Comparison of ENCODE assay signal across 8 cellular contexts in genomic region chr7:100089458-100090201, GRCh38. TPM values are rescaled to one million over a fixed set of nuclear protein-coding genes. Genes with fewer than 3 reads are reported as not detected.
A peak's percentile ranks its signal among the peaks of the same experiment; 100 is the strongest.
DNase-seq lines count a peak whose midpoint lies in the region; ATAC-seq and TF ChIP-seq lines count a peak whose summit lies in the region.

No MANE protein-coding gene starts in this region.

- H3K9me3 ChIP-seq in tibial artery = no peaks in the 10 kb centered on the region

- H3K27ac Mint-ChIP-seq in activated CD4-positive, alpha-beta T cell treated with anti-CD3 and anti-CD28 coated beads, Interleukin-2, amount 10 ng/mL, durations not matched to agents 7 days and 5 days = peak overlapping the region; percentile 89
- peak overlapping the region; percentile 92 for H3K27ac Mint-ChIP-seq in activated naive CD8-positive, alpha-beta T cell treated with anti-CD3 and anti-CD28 coated beads, Interleukin-2, amount 10 ng/mL, durations not matched to agents 7 days and 5 days

- peaks cover 45% of the 10 kb centered on the region for H3K4me1 Mint-ChIP-seq in activated CD4-positive, alpha-beta T cell treated with anti-CD3 and anti-CD28 coated beads, Interleukin-2, amount 10 ng/mL, durations not matched to agents 7 days and 5 days
- H3K4me1 Mint-ChIP-seq in activated naive CD8-positive, alpha-beta T cell treated with anti-CD3 and anti-CD28 coated beads, Interleukin-2, amount 10 ng/mL, durations not matched to agents 7 days and 5 days = peaks cover 18% of the 10 kb centered on the region

- ATAC-seq in activated naive CD8-positive, alpha-beta T cell treated with anti-CD3 and anti-CD28 coated beads, Interleukin-2, amount 10 ng/mL, durations not matched to agents 7 days and 5 days (ENCODE audit: low read depth) = no peak
- no peak for ATAC-seq in GM18909 (IDR thresholded peaks at IDR 0.05; ENCODE audit: poor library complexity, unreplicated experiment)
- ATAC-seq in HG02571 (IDR thresholded peaks at IDR 0.05; ENCODE audit: unreplicated experiment) = no peak

- CTCF ChIA-PET in activated CD4-positive, alpha-beta T cell treated with anti-CD3 and anti-CD28 coated beads, Interleukin-2, amount 10 ng/mL, durations not matched to agents 7 days and 5 days (lab: Charles Lee) = interaction anchor here (0.6 to 1.4 kb wide), 4 partner anchors 9 to 44 kb away, joined by 3 to 4 read pairs (median 4); partner anchors contain the start of gene MCM7

- intact Hi-C loops in tibial artery (cut with DNase I; ENCODE audit: low total_unique reads) = loop anchor here (10.0 kb wide), 1 partner anchor 75 kb away; the partner anchor contains the start of gene ZKSCAN1

- H3K27ac ChIP-seq in tibial artery = peak overlapping the region; percentile 84 to 90

- H3K9me3 Mint-ChIP-seq in activated CD4-positive, alpha-beta T cell treated with anti-CD3 and anti-CD28 coated beads, Interleukin-2, amount 10 ng/mL, durations not matched to agents 7 days and 5 days = no peaks in the 10 kb centered on the region
- no peaks in the 10 kb centered on the region for H3K9me3 Mint-ChIP-seq in activated naive CD8-positive, alpha-beta T cell treated with anti-CD3 and anti-CD28 coated beads, Interleukin-2, amount 10 ng/mL, durations not matched to agents 7 days and 5 days

- peak overlapping the region; percentile 80 to 84 for H3K4me3 ChIP-seq in tibial artery

- POLR2A ChIA-PET in activated CD4-positive, alpha-beta T cell treated with anti-CD3 and anti-CD28 coated beads, Interleukin-2, amount 10 ng/mL, durations not matched to agents 7 days and 5 days (lab: Charles Lee) = interaction anchor here (1.5 kb wide), 1 partner anchor 10 kb away, joined by 4 read pairs; no protein-coding TSS in a partner anchor
- POLR2A ChIA-PET in activated naive CD8-positive, alpha-beta T cell treated with anti-CD3 and anti-CD28 coated beads, Interleukin-2, amount 10 ng/mL, durations not matched to agents 7 days and 5 days (lab: Charles Lee) = interaction anchor here (0.7 to 3.7 kb wide), 8 partner anchors 8 to 340 kb away, joined by 3 to 57 read pairs (median 4); partner anchors contain the start of genes AP4M1, MCM7, MEPCE and ZCWPW1

- TF ChIP-seq CTCF in tibial artery (IDR thresholded peaks at IDR 0.05) = no peak

- DNase-seq in activated CD4-positive, alpha-beta T cell treated with anti-CD3 and anti-CD28 coated beads, Interleukin-2, amount 10 ng/mL, durations not matched to agents 7 days and 5 days = no peak
- no peak for DNase-seq in activated CD4-positive, alpha-beta T cell treated with anti-CD3 and anti-CD28 coated beads for 48 hours
- no peak for DNase-seq in activated naive CD8-positive, alpha-beta T cell treated with anti-CD3 and anti-CD28 coated beads, Interleukin-2, amount 10 ng/mL, durations not matched to agents 7 days and 5 days
- DNase-seq in kidney tubule cell (ENCODE audit: low spot score) (peak; percentile 43), tibial artery (no peak)
- no peak for DNase-seq in activated CD8-positive, alpha-beta memory T cell treated with anti-CD3 and anti-CD28 coated beads for 24 hours

- H3K27me3 ChIP-seq in tibial artery = no peaks in the 10 kb centered on the region

- peak overlapping the region; percentile 89 for H3K4me3 Mint-ChIP-seq in activated CD4-positive, alpha-beta T cell treated with anti-CD3 and anti-CD28 coated beads, Interleukin-2, amount 10 ng/mL, durations not matched to agents 7 days and 5 days
- peak overlapping the region; percentile 89 for H3K4me3 Mint-ChIP-seq in activated naive CD8-positive, alpha-beta T cell treated with anti-CD3 and anti-CD28 coated beads, Interleukin-2, amount 10 ng/mL, durations not matched to agents 7 days and 5 days

- H3K36me3 ChIP-seq in tibial artery = peaks cover 40 to 47% (median 44%) of the 10 kb centered on the region in 3 donors

- peaks cover 0 to 25% (median 12%) of the 10 kb centered on the region in 4 donors for H3K4me1 ChIP-seq in tibial artery

- H3K27me3 Mint-ChIP-seq in activated CD4-positive, alpha-beta T cell treated with anti-CD3 and anti-CD28 coated beads, Interleukin-2, amount 10 ng/mL, durations not matched to agents 7 days and 5 days = peaks cover 3% of the 10 kb centered on the region
- H3K27me3 Mint-ChIP-seq in activated naive CD8-positive, alpha-beta T cell treated with anti-CD3 and anti-CD28 coated beads, Interleukin-2, amount 10 ng/mL, durations not matched to agents 7 days and 5 days = peaks cover 2% of the 10 kb centered on the region

- H3K36me3 Mint-ChIP-seq in activated CD4-positive, alpha-beta T cell treated with anti-CD3 and anti-CD28 coated beads, Interleukin-2, amount 10 ng/mL, durations not matched to agents 7 days and 5 days (ENCODE audit: low read depth) = peaks cover 50% of the 10 kb centered on the region
- peaks cover 22% of the 10 kb centered on the region for H3K36me3 Mint-ChIP-seq in activated naive CD8-positive, alpha-beta T cell treated with anti-CD3 and anti-CD28 coated beads, Interleukin-2, amount 10 ng/mL, durations not matched to agents 7 days and 5 days

RNA-seq across cellular contexts. Expression of gene COPS6, which starts 0.9 kb away (rescaled TPM):
- total RNA-seq in activated CD4-positive, alpha-beta T cell treated with anti-CD3 and anti-CD28 coated beads, Interleukin-2, amount 10 ng/mL, durations not matched to agents 7 days and 5 days = 10 to 100 TPM; 80.6 to 97.1 TPM
- total RNA-seq in activated naive CD8-positive, alpha-beta T cell treated with anti-CD3 and anti-CD28 coated beads, Interleukin-2, amount 10 ng/mL, durations not matched to agents 7 days and 5 days = 10 to 100 TPM; 72.4 to 76.7 TPM

RNA-seq across cellular contexts. Expression of gene ZNF3, which starts 8.1 kb away (rescaled TPM):
- 10 to 100 TPM; 24.5 to 28.3 TPM for total RNA-seq in activated CD4-positive, alpha-beta T cell treated with anti-CD3 and anti-CD28 coated beads, Interleukin-2, amount 10 ng/mL, durations not matched to agents 7 days and 5 days
- total RNA-seq in activated naive CD8-positive, alpha-beta T cell treated with anti-CD3 and anti-CD28 coated beads, Interleukin-2, amount 10 ng/mL, durations not matched to agents 7 days and 5 days = 10 to 100 TPM; 28.0 to 32.6 TPM

RNA-seq across cellular contexts. Expression of gene MCM7, which starts 11.6 kb away (rescaled TPM):
- 100 to 1,000 TPM; 292 to 321 TPM for total RNA-seq in activated CD4-positive, alpha-beta T cell treated with anti-CD3 and anti-CD28 coated beads, Interleukin-2, amount 10 ng/mL, durations not matched to agents 7 days and 5 days
- total RNA-seq in activated naive CD8-positive, alpha-beta T cell treated with anti-CD3 and anti-CD28 coated beads, Interleukin-2, amount 10 ng/mL, durations not matched to agents 7 days and 5 days = 100 to 1,000 TPM; 278 to 307 TPM

RNA-seq across cellular contexts. Expression of gene AP4M1, which starts 11.8 kb away (rescaled TPM):
- total RNA-seq in activated CD4-positive, alpha-beta T cell treated with anti-CD3 and anti-CD28 coated beads, Interleukin-2, amount 10 ng/mL, durations not matched to agents 7 days and 5 days = 10 to 100 TPM; 13.1 to 14.1 TPM
- 10 to 100 TPM; 15.0 to 16.5 TPM for total RNA-seq in activated naive CD8-positive, alpha-beta T cell treated with anti-CD3 and anti-CD28 coated beads, Interleukin-2, amount 10 ng/mL, durations not matched to agents 7 days and 5 days

RNA-seq across cellular contexts. Expression of gene TAF6, which starts 29.5 kb away (rescaled TPM):
- 10 to 100 TPM; 60.1 to 65.5 TPM for total RNA-seq in activated CD4-positive, alpha-beta T cell treated with anti-CD3 and anti-CD28 coated beads, Interleukin-2, amount 10 ng/mL, durations not matched to agents 7 days and 5 days
- total RNA-seq in activated naive CD8-positive, alpha-beta T cell treated with anti-CD3 and anti-CD28 coated beads, Interleukin-2, amount 10 ng/mL, durations not matched to agents 7 days and 5 days = 10 to 100 TPM; 63.7 to 65.9 TPM
